In genomic region chr13:44989941-44990340, GRCh38 we compare ENCODE assay signal across 8 cellular contexts. TPM values are rescaled to one million over a fixed set of nuclear protein-coding genes. Genes with fewer than 3 reads are reported as not detected.
DNase-seq lines count a peak whose midpoint lies in the region; ATAC-seq and TF ChIP-seq lines count a peak whose summit lies in the region.

No MANE protein-coding gene starts in this region.

- H3K36me3 ChIP-seq in H7 (replicated peaks; ENCODE audit: control insufficient read depth, insufficient read depth, low read length): peaks cover 4% of the 10 kb centered on the region
- H3K36me3 ChIP-seq in trophoblast cell (ENCODE audit: control insufficient read depth in 1 of 2, insufficient read depth in 2 of 2, low read length in 2 of 2): peaks cover 3 to 5% of the 10 kb centered on the region in 2 experiments

- H3K4me1 Mint-ChIP-seq in T-helper 2 cell treated with Interferon-gamma antibody and Interleukin-4, amounts not matched to agents 5 μg/mL and 100 μg/mL, for 36 hours (ENCODE audit: low read depth): peaks cover 30% of the 10 kb centered on the region

- H3K4me3 Mint-ChIP-seq in T-helper 2 cell treated with Interferon-gamma antibody and Interleukin-4, amounts not matched to agents 5 μg/mL and 100 μg/mL, for 36 hours: peak overlapping the region; percentile 96

- H3K4ac ChIP-seq in trophoblast cell (ENCODE audit: low read depth, low read length): peak overlapping the region; percentile 61

- peak overlapping the region; percentile 97 for H3K4me2 ChIP-seq in trophoblast cell (ENCODE audit: low read length)

- H2AK5ac ChIP-seq in trophoblast cell (ENCODE audit: low read length): no peak overlapping the region

- peak overlapping the region; percentile 92 for H3K14ac ChIP-seq in trophoblast cell (ENCODE audit: low read length)

- no peak overlapping the region for H3K27ac ChIP-seq in trophoblast cell (ENCODE audit: low read depth, low read length)

- DNase-seq in AG09309 (ENCODE audit: low read depth): no peak
- DNase-seq in H7: peak; percentile 32
- DNase-seq in T-helper 2 cell treated with Interferon-gamma antibody and Interleukin-4, amounts not matched to agents 5 μg/mL and 100 μg/mL, for 36 hours (ENCODE audit: low spot score): no peak
- DNase-seq in fibroblast of the aortic adventitia (ENCODE audit: low read depth): no peak
- peak; percentile 13 to 32 for DNase-seq in trophoblast cell
- no peak for DNase-seq in HCEC 1CT
- DNase-seq in stimulated activated CD4-positive, alpha-beta T cell treated with anti-CD3 and anti-CD28 coated beads, Interleukin-15, amount 100 ng/mL, for 24 hours: no peak

- H4K12ac ChIP-seq in trophoblast cell (ENCODE audit: low read depth, low read length): peak overlapping the region; percentile 79

- TF ChIP-seq CTCF in AG09309 (IDR thresholded peaks at IDR 0.05; ENCODE audit: control insufficient read depth, insufficient read depth, low read depth, low read length, missing control alignments) (no peak), fibroblast of the aortic adventitia (IDR thresholded peaks at IDR 0.05; ENCODE audit: insufficient read depth, low read length) (no peak)

- no peaks in the 10 kb centered on the region for H3K27me3 ChIP-seq in H7 (ENCODE audit: control insufficient read depth, insufficient read depth, low read length)
- no peaks in the 10 kb centered on the region for H3K27me3 ChIP-seq in trophoblast cell (ENCODE audit: insufficient read depth, low read length)

- H3K36me3 Mint-ChIP-seq in T-helper 2 cell treated with Interferon-gamma antibody and Interleukin-4, amounts not matched to agents 5 μg/mL and 100 μg/mL, for 36 hours (ENCODE audit: low read depth): peaks cover 6% of the 10 kb centered on the region

- no peak overlapping the region for H2BK120ac ChIP-seq in trophoblast cell (ENCODE audit: insufficient read depth, low read length, poor library complexity)

- H3K18ac ChIP-seq in trophoblast cell (ENCODE audit: low read length): peak overlapping the region; percentile 68

- H3K79me2 ChIP-seq in trophoblast cell (ENCODE audit: control insufficient read depth, insufficient read depth, low read length, poor library complexity): peaks cover 8% of the 10 kb centered on the region

- no peak for ATAC-seq in HG02938 (IDR thresholded peaks at IDR 0.05; ENCODE audit: unreplicated experiment)

- H3K27ac Mint-ChIP-seq in T-helper 2 cell treated with Interferon-gamma antibody and Interleukin-4, amounts not matched to agents 5 μg/mL and 100 μg/mL, for 36 hours: peak overlapping the region; percentile 99

- H3K9ac ChIP-seq in trophoblast cell (ENCODE audit: low read length): peak overlapping the region; percentile 99

- peak overlapping the region; percentile 93 for H2AFZ ChIP-seq in trophoblast cell (ENCODE audit: insufficient read depth, low read length, poor library complexity)

- H4K8ac ChIP-seq in trophoblast cell (ENCODE audit: low read depth, low read length): peak overlapping the region; percentile 95

- H4K91ac ChIP-seq in trophoblast cell (ENCODE audit: low read depth, low read length): no peak overlapping the region

- H3K79me1 ChIP-seq in trophoblast cell (ENCODE audit: low read length): peaks cover 2% of the 10 kb centered on the region

- no peaks in the 10 kb centered on the region for H3K27me3 Mint-ChIP-seq in T-helper 2 cell treated with Interferon-gamma antibody and Interleukin-4, amounts not matched to agents 5 μg/mL and 100 μg/mL, for 36 hours (ENCODE audit: low read depth)

- no CpG with 5 or more reads among the region's 10 CpGs for WGBS in trophoblast cell (ENCODE audit: extremely low coverage, insufficient coverage, insufficient read length)

- H3K9me3 ChIP-seq in trophoblast cell (ENCODE audit: insufficient read depth, low read depth, low read length): no peaks in the 10 kb centered on the region

- H3K4me3 ChIP-seq in AG09309 (ENCODE audit: control insufficient read depth, low read depth, low read length): peak overlapping the region; percentile 94
- H3K4me3 ChIP-seq in H7 (ENCODE audit: insufficient read depth, low read depth, low read length): peak overlapping the region; percentile 95
- H3K4me3 ChIP-seq in fibroblast of the aortic adventitia (ENCODE audit: low read depth, low read length): peak overlapping the region; percentile 94
- peak overlapping the region; percentile 100 for H3K4me3 ChIP-seq in trophoblast cell (ENCODE audit: low read depth, low read length)

- H2BK5ac ChIP-seq in trophoblast cell (ENCODE audit: low read depth, low read length, poor library complexity): no peak overlapping the region

- H3K23ac ChIP-seq in trophoblast cell (ENCODE audit: low read length): no peak overlapping the region

- H3K4me1 ChIP-seq in trophoblast cell (ENCODE audit: control insufficient read depth in 1 of 2, insufficient read depth in 2 of 2, low read length in 2 of 2): peaks cover 7 to 9% of the 10 kb centered on the region in 2 experiments

- no peak overlapping the region for H2BK12ac ChIP-seq in trophoblast cell (ENCODE audit: low read length)

- H3K9me3 Mint-ChIP-seq in T-helper 2 cell treated with Interferon-gamma antibody and Interleukin-4, amounts not matched to agents 5 μg/mL and 100 μg/mL, for 36 hours: no peaks in the 10 kb centered on the region

RNA-seq across cellular contexts. Expression of gene GPALPP1, which starts 0.6 kb away (rescaled TPM):
- total RNA-seq in H7 (2014; rRNA removed; shearing (Covaris generic)): 25.7 and 28.7 TPM in 2 replicates
- total RNA-seq in fibroblast of the aortic adventitia (ENCODE audit: low replicate concordance): 20.6 and 31.2 TPM in 2 replicates
- polyA plus RNA-seq in trophoblast cell (2013): 20.4 and 21.5 TPM in 2 replicates

RNA-seq across cellular contexts. Expression of gene NUFIP1, which starts 0.7 kb away (rescaled TPM):
- 10.9 and 14.0 TPM in 2 replicates for total RNA-seq in H7 (2014; rRNA removed; shearing (Covaris generic))
- total RNA-seq in fibroblast of the aortic adventitia (ENCODE audit: low replicate concordance): 4.5 and 5.7 TPM in 2 replicates
- 7.3 and 7.7 TPM in 2 replicates for polyA plus RNA-seq in trophoblast cell (2013)

Comparison
In these comparisons a context has a peak if more than half of its experiments do, and no peak if none do; other contexts are left out.
1. DNase-seq: peak in H7 (single experiment) and trophoblast cell (2 of 2); none in AG09309 (single experiment), T-helper 2 cell treated with Interferon-gamma antibody and Interleukin-4, amounts not matched to agents 5 μg/mL and 100 μg/mL, for 36 hours (single experiment), fibroblast of the aortic adventitia (single experiment), HCEC 1CT (single experiment) and stimulated activated CD4-positive, alpha-beta T cell treated with anti-CD3 and anti-CD28 coated beads, Interleukin-15, amount 100 ng/mL, for 24 hours (single experiment).
2. Peak in every context shown above with its lines, with median percentiles within 50 percentile points of each other: H3K4me3 ChIP-seq.